Comparison of ENCODE assay signal across 1 cellular context in the genomic region with DNA sequence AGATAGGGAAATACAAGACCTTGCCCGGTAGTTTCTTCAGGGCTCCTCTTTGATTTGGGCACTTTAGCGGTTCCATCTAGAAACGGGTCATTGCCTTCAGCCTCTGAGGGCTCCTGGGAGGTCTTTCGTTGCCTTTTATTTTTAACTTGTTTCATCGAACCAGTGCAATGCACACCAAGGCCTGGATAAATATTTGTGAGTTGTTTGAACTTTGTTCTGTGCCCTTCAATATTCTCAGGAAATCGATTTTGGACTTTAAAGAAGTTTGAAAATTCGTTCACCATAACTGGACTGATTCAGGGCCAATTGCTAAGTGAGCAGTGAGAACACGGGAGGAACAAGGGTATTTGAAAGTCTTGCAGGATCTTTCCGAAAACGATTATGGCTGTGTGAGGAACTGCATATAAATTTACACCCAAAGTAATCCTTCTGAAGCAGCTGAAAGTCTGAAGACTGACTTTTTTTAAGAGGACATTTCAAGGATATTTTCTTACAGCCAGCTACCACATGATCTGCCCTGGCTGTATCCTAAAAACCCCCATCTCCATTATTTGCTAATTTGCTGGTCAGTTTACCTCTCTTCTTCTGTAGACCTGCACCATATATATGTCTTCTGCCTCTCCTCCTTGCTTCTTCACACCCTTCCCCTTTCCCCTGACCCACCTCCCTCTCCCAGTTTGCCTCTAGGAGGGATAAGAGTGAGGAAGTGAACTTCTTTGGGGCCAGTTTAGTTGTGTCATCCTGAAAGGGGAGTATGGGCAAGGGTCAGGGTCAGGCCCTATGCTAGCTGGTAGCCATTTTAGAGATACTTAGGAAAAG.
A peak's percentile ranks its signal among the peaks of the same experiment; 100 is the strongest.
TF ChIP-seq lines count a peak whose summit lies in the region.

No MANE protein-coding gene starts in this region.

TF ChIP-seq in HepG2, 621 proteins besides CTCF, POLR2A, EP300 and RAD21 (continued from another document and continues in another):
- no peak for TF ChIP-seq HNF1A (IDR thresholded peaks at IDR 0.05; ENCODE audit: low read depth)
- no peak for TF ChIP-seq HNF1A (CRISPR knock-in tag; IDR thresholded peaks at IDR 0.05; ENCODE audit: borderline replicate concordance)
- no peak for TF ChIP-seq TEF (CRISPR knock-in tag; IDR thresholded peaks at IDR 0.05)
- no peak for TF ChIP-seq ZNF567 (CRISPR knock-in tag; IDR thresholded peaks at IDR 0.05; ENCODE audit: borderline replicate concordance)
- no peak for TF ChIP-seq ZNF724P (CRISPR knock-in tag; IDR thresholded peaks at IDR 0.05; ENCODE audit: borderline replicate concordance)
- no peak for TF ChIP-seq ATM (IDR thresholded peaks at IDR 0.05; ENCODE audit: borderline replicate concordance)
- TF ChIP-seq ZNF777 (CRISPR knock-in tag; IDR thresholded peaks at IDR 0.05), result no peak
- TF ChIP-seq, protein P1, sequence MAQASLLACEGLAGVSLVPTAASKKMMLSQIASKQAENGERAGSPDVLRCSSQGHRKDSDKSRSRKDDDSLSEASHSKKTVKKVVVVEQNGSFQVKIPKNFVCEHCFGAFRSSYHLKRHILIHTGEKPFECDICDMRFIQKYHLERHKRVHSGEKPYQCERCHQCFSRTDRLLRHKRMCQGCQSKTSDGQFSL (CRISPR knock-in tag; IDR thresholded peaks at IDR 0.05), result no peak
- peak; percentile 19; the same call in 1 of the 2 replicates for TF ChIP-seq CEBPG (CRISPR knock-in tag; IDR thresholded peaks at IDR 0.05)
- no peak for TF ChIP-seq TBL1XR1 (IDR thresholded peaks at IDR 0.05; ENCODE audit: borderline replicate concordance, low read length, partially characterized antibody)
- no peak for TF ChIP-seq ZNF878 (CRISPR knock-in tag; IDR thresholded peaks at IDR 0.05)
- TF ChIP-seq ZNF335 (CRISPR knock-in tag; IDR thresholded peaks at IDR 0.05), result 0 out of 2 replicates have a peak, but pooled peaks have one; percentile 16
- TF ChIP-seq NFRKB (IDR thresholded peaks at IDR 0.05), result no peak
- TF ChIP-seq RERE (CRISPR knock-in tag; IDR thresholded peaks at IDR 0.05; ENCODE audit: low read depth), result 0 out of 2 replicates have a peak, but pooled peaks have one; percentile 40
- TF ChIP-seq KLF12 (CRISPR knock-in tag; IDR thresholded peaks at IDR 0.05; ENCODE audit: borderline replicate concordance), result peak; percentile 37; the same call in 1 of the 2 replicates
- no peak for TF ChIP-seq SRF (IDR thresholded peaks at IDR 0.05; ENCODE audit: low read depth, low read length)
- TF ChIP-seq SSRP1 (CRISPR knock-in tag; IDR thresholded peaks at IDR 0.05), result no peak
- no peak for TF ChIP-seq ZSCAN25 (CRISPR knock-in tag; IDR thresholded peaks at IDR 0.05)
- peak; percentile 53; the same call in 1 of the 2 replicates for TF ChIP-seq FOXO1 (CRISPR knock-in tag; IDR thresholded peaks at IDR 0.05)
- TF ChIP-seq NR2C2 (CRISPR knock-in tag; IDR thresholded peaks at IDR 0.05; ENCODE audit: borderline replicate concordance), result 0 out of 2 replicates have a peak, but pooled peaks have one; percentile 32
- TF ChIP-seq ZNF788 (CRISPR knock-in tag; IDR thresholded peaks at IDR 0.05; ENCODE audit: borderline replicate concordance), result no peak
- TF ChIP-seq ZBTB49 (CRISPR knock-in tag; IDR thresholded peaks at IDR 0.05; ENCODE audit: borderline replicate concordance), result no peak
- peak; percentile 94 for TF ChIP-seq HNF4A (CRISPR knock-in tag; IDR thresholded peaks at IDR 0.05)
- TF ChIP-seq HOXA3 (CRISPR knock-in tag; IDR thresholded peaks at IDR 0.05), result 0 out of 2 replicates have a peak, but pooled peaks have one; percentile 32
- TF ChIP-seq HIC2 (CRISPR knock-in tag; IDR thresholded peaks at IDR 0.05; ENCODE audit: low read depth), result no peak
- TF ChIP-seq BCL6 (CRISPR knock-in tag; IDR thresholded peaks at IDR 0.05), result peak; percentile 76
- 0 out of 2 replicates have a peak, but pooled peaks have one; percentile 9 for TF ChIP-seq ZNF501 (CRISPR knock-in tag; IDR thresholded peaks at IDR 0.05)
- TF ChIP-seq ZNF546 (CRISPR knock-in tag; conservative IDR thresholded peaks at IDR 0.05), result no peak
- TF ChIP-seq BHLHE40 (IDR thresholded peaks at IDR 0.05; ENCODE audit: low read length), result no peak
- peak; percentile 53; the same call in 1 of the 2 replicates for TF ChIP-seq IRF2 (CRISPR knock-in tag; IDR thresholded peaks at IDR 0.05)
- TF ChIP-seq ZFY (CRISPR knock-in tag; IDR thresholded peaks at IDR 0.05), result no peak
- peak; percentile 50; the same call in 1 of the 2 replicates for TF ChIP-seq MIXL1 (CRISPR knock-in tag; IDR thresholded peaks at IDR 0.05)
- TF ChIP-seq ZNF652 (CRISPR knock-in tag; IDR thresholded peaks at IDR 0.05; ENCODE audit: borderline replicate concordance, low read depth), result peak; percentile 16; the same call in 1 of the 2 replicates
- TF ChIP-seq AGO2 (optimal IDR thresholded peaks at IDR 0.05; ENCODE audit: low read depth, low read length), result no peak
- TF ChIP-seq SP1 (IDR thresholded peaks at IDR 0.05), result no peak
- TF ChIP-seq SP1 (CRISPR knock-in tag; IDR thresholded peaks at IDR 0.05), result no peak
- no peak for TF ChIP-seq KDM2A (CRISPR knock-in tag; IDR thresholded peaks at IDR 0.05; ENCODE audit: borderline replicate concordance, low read depth)
- TF ChIP-seq GFI1 (CRISPR knock-in tag; IDR thresholded peaks at IDR 0.05; ENCODE audit: borderline replicate concordance), result peak; percentile 91
- no peak for TF ChIP-seq FOXC1 (CRISPR knock-in tag; IDR thresholded peaks at IDR 0.05; ENCODE audit: borderline replicate concordance)
- 0 out of 2 replicates have a peak, but pooled peaks have one; percentile 29 for TF ChIP-seq PITX1 (CRISPR knock-in tag; IDR thresholded peaks at IDR 0.05)
- no peak for TF ChIP-seq MYNN (CRISPR knock-in tag; IDR thresholded peaks at IDR 0.05; ENCODE audit: low read depth)
- peak; percentile 39; the same call in 1 of the 2 replicates for TF ChIP-seq TBX2 (CRISPR knock-in tag; IDR thresholded peaks at IDR 0.05; ENCODE audit: borderline replicate concordance)
- TF ChIP-seq TRIM24 (CRISPR knock-in tag; IDR thresholded peaks at IDR 0.05), result no peak
- no peak for TF ChIP-seq PHB2 (IDR thresholded peaks at IDR 0.05; ENCODE audit: partially characterized antibody)
- TF ChIP-seq RBM39 (IDR thresholded peaks at IDR 0.05; ENCODE audit: low read depth, low read length, poor library complexity, severe bottlenecking), result no peak
- TF ChIP-seq ZFP62 (CRISPR knock-in tag; IDR thresholded peaks at IDR 0.05), result no peak
- no peak for TF ChIP-seq LCORL (IDR thresholded peaks at IDR 0.05)
- TF ChIP-seq LCORL (CRISPR knock-in tag; IDR thresholded peaks at IDR 0.05), result peak; percentile 40; the same call in 1 of the 2 replicates
